Comparison of ENCODE assay signal across 1 cellular context in the genomic region with DNA sequence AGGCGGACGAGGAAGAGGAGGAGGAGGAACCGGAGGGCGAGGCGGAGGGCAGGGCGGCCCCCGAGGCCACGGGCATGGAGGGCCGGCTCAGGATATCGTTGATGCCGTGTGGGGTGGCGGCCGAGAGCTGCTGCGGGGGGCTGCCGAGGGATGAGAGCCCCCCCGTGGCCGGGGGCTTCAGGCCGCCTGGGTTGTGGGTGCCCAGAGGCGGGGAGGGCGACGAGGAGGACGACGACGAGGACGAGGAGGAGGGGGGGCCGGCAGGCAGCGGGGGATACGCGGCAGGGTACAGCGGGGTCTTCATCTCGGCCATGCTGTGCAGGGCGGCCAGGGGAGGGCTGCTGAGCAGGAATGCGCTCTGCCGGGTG.
TF ChIP-seq lines count a peak whose summit lies in the region.

No MANE protein-coding gene starts in this region.

TF ChIP-seq in GM23338, 12 proteins besides CTCF, POLR2A, EP300 and RAD21 (continued from another document):
- TF ChIP-seq, protein P1, sequence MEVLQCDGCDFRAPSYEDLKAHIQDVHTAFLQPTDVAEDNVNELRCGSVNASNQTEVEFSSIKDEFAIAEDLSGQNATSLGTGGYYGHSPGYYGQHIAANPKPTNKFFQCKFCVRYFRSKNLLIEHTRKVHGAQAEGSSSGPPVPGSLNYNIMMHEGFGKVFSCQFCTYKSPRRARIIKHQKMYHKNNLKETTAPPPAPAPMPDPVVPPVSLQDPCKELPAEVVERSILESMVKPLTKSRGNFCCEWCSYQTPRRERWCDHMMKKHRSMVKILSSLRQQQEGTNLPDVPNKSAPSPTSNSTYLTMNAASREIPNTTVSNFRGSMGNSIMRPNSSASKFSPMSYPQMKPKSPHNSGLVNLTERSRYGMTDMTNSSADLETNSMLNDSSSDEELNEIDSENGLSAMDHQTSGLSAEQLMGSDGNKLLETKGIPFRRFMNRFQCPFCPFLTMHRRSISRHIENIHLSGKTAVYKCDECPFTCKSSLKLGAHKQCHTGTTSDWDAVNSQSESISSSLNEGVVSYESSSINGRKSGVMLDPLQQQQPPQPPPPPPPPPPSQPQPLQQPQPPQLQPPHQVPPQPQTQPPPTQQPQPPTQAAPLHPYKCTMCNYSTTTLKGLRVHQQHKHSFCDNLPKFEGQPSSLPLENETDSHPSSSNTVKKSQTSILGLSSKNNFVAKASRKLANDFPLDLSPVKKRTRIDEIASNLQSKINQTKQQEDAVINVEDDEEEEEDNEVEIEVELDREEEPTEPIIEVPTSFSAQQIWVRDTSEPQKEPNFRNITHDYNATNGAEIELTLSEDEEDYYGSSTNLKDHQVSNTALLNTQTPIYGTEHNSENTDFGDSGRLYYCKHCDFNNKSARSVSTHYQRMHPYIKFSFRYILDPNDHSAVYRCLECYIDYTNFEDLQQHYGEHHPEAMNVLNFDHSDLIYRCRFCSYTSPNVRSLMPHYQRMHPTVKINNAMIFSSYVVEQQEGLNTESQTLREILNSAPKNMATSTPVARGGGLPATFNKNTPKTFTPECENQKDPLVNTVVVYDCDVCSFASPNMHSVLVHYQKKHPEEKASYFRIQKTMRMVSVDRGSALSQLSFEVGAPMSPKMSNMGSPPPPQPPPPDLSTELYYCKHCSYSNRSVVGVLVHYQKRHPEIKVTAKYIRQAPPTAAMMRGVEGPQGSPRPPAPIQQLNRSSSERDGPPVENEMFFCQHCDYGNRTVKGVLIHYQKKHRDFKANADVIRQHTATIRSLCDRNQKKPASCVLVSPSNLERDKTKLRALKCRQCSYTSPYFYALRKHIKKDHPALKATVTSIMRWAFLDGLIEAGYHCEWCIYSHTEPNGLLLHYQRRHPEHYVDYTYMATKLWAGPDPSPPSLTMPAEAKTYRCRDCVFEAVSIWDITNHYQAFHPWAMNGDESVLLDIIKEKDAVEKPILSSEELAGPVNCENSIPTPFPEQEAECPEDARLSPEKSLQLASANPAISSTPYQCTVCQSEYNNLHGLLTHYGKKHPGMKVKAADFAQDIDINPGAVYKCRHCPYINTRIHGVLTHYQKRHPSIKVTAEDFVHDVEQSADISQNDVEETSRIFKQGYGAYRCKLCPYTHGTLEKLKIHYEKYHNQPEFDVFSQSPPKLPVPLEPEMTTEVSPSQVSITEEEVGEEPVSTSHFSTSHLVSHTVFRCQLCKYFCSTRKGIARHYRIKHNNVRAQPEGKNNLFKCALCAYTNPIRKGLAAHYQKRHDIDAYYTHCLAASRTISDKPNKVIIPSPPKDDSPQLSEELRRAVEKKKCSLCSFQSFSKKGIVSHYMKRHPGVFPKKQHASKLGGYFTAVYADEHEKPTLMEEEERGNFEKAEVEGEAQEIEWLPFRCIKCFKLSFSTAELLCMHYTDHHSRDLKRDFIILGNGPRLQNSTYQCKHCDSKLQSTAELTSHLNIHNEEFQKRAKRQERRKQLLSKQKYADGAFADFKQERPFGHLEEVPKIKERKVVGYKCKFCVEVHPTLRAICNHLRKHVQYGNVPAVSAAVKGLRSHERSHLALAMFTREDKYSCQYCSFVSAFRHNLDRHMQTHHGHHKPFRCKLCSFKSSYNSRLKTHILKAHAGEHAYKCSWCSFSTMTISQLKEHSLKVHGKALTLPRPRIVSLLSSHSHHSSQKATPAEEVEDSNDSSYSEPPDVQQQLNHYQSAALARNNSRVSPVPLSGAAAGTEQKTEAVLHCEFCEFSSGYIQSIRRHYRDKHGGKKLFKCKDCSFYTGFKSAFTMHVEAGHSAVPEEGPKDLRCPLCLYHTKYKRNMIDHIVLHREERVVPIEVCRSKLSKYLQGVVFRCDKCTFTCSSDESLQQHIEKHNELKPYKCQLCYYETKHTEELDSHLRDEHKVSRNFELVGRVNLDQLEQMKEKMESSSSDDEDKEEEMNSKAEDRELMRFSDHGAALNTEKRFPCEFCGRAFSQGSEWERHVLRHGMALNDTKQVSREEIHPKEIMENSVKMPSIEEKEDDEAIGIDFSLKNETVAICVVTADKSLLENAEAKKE (CRISPR knock-in tag; IDR thresholded peaks at IDR 0.05) = no peak
- TF ChIP-seq EZH2phosphoT487 (IDR thresholded peaks at IDR 0.05; ENCODE audit: unreplicated experiment) (no peak), ZNF114 (CRISPR knock-in tag; IDR thresholded peaks at IDR 0.05) (no peak), STAT1 (IDR thresholded peaks at IDR 0.05; ENCODE audit: unreplicated experiment) (no peak), CREB1 (CRISPR knock-in tag; IDR thresholded peaks at IDR 0.05; ENCODE audit: low read depth) (no peak), JUNB (IDR thresholded peaks at IDR 0.05; ENCODE audit: unreplicated experiment) (no peak), EZH2 (IDR thresholded peaks at IDR 0.05; ENCODE audit: low read depth, unreplicated experiment) (no peak)
- TF ChIP-seq, protein P2, sequence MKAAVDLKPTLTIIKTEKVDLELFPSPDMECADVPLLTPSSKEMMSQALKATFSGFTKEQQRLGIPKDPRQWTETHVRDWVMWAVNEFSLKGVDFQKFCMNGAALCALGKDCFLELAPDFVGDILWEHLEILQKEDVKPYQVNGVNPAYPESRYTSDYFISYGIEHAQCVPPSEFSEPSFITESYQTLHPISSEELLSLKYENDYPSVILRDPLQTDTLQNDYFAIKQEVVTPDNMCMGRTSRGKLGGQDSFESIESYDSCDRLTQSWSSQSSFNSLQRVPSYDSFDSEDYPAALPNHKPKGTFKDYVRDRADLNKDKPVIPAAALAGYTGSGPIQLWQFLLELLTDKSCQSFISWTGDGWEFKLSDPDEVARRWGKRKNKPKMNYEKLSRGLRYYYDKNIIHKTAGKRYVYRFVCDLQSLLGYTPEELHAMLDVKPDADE (IDR thresholded peaks at IDR 0.05) = no peak
